9 cellular contexts compared by ENCODE assay signal in genomic region chr18:79952457-79952995, GRCh38. TPM values are rescaled to one million over a fixed set of nuclear protein-coding genes. Genes with fewer than 3 reads are reported as not detected.
DNase-seq lines count a peak whose midpoint lies in the region; ATAC-seq, FAIRE-seq and TF ChIP-seq lines count a peak whose summit lies in the region.
"Had no signal": no experiment of that assay in that cellular context is flagged by ENCODE, and none has a peak within 500 bp of the region (broad histone marks: within the 10 kb centered on the region; RNA-seq: fewer than 3 reads in every experiment).

No MANE protein-coding gene starts in this region.

- H3K27ac Mint-ChIP-seq in HFFc6 = no peak overlapping the region

- H3K9me3 ChIP-seq in GM12878 (replicated peaks; ENCODE audit: control insufficient read depth, insufficient read depth, low read length) = no peaks in the 10 kb centered on the region
- H3K9me3 ChIP-seq in subcutaneous abdominal adipose tissue (ENCODE audit: control insufficient read depth in 5 of 5, low read length in 5 of 5) = no peaks in the 10 kb centered on the region

- H3K27me3 Mint-ChIP-seq in HFFc6 (ENCODE audit: insufficient read depth) = no peaks in the 10 kb centered on the region; the same call in 1 of the 2 replicates

- H3K9ac ChIP-seq in GM12878 (ENCODE audit: control insufficient read depth, insufficient read depth, low read length) (no peak overlapping the region; the same call in 1 of the 2 replicates), subcutaneous abdominal adipose tissue (ENCODE audit: low read length in 5 of 5) (peak overlapping the region in 2 of 5 donors; percentile 48 to 64)

- H3K4me3 Mint-ChIP-seq in HFFc6 = peak overlapping the region; percentile 68; the same call in 1 of the 2 replicates

- H3K9me3 Mint-ChIP-seq in HFFc6 = no peaks in the 10 kb centered on the region

- intact Hi-C loops in GM12878 (cut with micrococcal nuclease; ENCODE audit: unreplicated experiment) = loop anchor here (5.0 kb wide), 1 partner anchor 35 kb away; the partner anchor contains the start of gene TXNL4A

- H2AFZ ChIP-seq in GM12878 (ENCODE audit: control insufficient read depth, low read depth, low read length) = peak overlapping the region; percentile 72; the same call in 1 of the 2 replicates

- no peak for TF ChIP-seq EP300 in GM12878 (IDR thresholded peaks at IDR 0.05; ENCODE audit: borderline replicate concordance in 1 of 2, control insufficient read depth in 1 of 2, low read depth in 2 of 2, low read length in 2 of 2)

- no peak for TF ChIP-seq RAD21 in GM12878 (IDR thresholded peaks at IDR 0.05; ENCODE audit: insufficient read depth, low read depth, low read length)

- WGBS in GM12878 (ENCODE audit: insufficient coverage, insufficient replicate concordance, low lambda C conversion rate, missing lambda C conversion rate) = 37% methylated on average over 10 of the region's 43 CpGs

- ATAC-seq in GM12878 = no peak
- no peak for ATAC-seq in HG03469 (IDR thresholded peaks at IDR 0.05; ENCODE audit: unreplicated experiment)

- peaks cover 29% of the 10 kb centered on the region for H3K79me2 ChIP-seq in GM12878 (ENCODE audit: control insufficient read depth, insufficient read depth, low read length)

- H3K36me3 ChIP-seq in GM12878 (ENCODE audit: control insufficient read depth in 2 of 2, insufficient read depth in 2 of 2, low read length in 1 of 2) (no peaks in the 10 kb centered on the region), kidney epithelial cell (ENCODE audit: control insufficient read depth, insufficient read depth, low read length) (no peaks in the 10 kb centered on the region), subcutaneous abdominal adipose tissue (ENCODE audit: control insufficient read depth in 5 of 5, insufficient read depth in 5 of 5, low read length in 5 of 5) (peaks cover 0 to 7% (median 4%) of the 10 kb centered on the region in 5 donors)

- no TSS peak for BruUV-seq in GM12878 (replicated peaks; lab: Mats Ljungman, UMichigan)

- CTCF ChIA-PET in GM12878 (lab: Yijun Ruan, JAX) = interaction anchor here (1.3 kb wide), 1 partner anchor 37 kb away, joined by 3 read pairs; no protein-coding TSS in a partner anchor

- H3K27ac ChIP-seq in GM12878 (ENCODE audit: control insufficient read depth, insufficient read depth) (no peak overlapping the region), subcutaneous abdominal adipose tissue (ENCODE audit: low read depth, low read length) (no peak overlapping the region)

- RAD21 ChIA-PET in GM12878 (lab: Charles Lee; ENCODE audit: unreplicated experiment) = no interaction called here

- no peak for TF ChIP-seq POLR2A in GM12878 (IDR thresholded peaks at IDR 0.05; ENCODE audit: low read depth, low read length)

- no peak for FAIRE-seq in GM12878 (lab: Jason Lieb, UNC)

- POLR2A ChIA-PET in GM12878 (lab: Charles Lee) = interaction anchor here (1.1 to 1.4 kb wide), 3 partner anchors 9 to 81 kb away, joined by 3 to 8 read pairs (median 5); partner anchors contain the start of gene RBFA

- H3K4me1 ChIP-seq in GM12878 (ENCODE audit: control insufficient read depth, insufficient read depth, low read length) (peaks cover 11% of the 10 kb centered on the region), subcutaneous abdominal adipose tissue (ENCODE audit: control insufficient read depth in 5 of 5, insufficient read depth in 5 of 5, low read length in 5 of 5) (peaks cover 10 to 39% (median 36%) of the 10 kb centered on the region in 5 donors)

- no peaks in the 10 kb centered on the region for H4K20me1 ChIP-seq in GM12878 (ENCODE audit: control insufficient read depth, insufficient read depth)

- peaks cover 5% of the 10 kb centered on the region; the same call in 1 of the 2 replicates for H3K36me3 Mint-ChIP-seq in HFFc6 (ENCODE audit: low read depth)

- no peaks in the 10 kb centered on the region for H3K27me3 ChIP-seq in GM12878 (replicated peaks in 1 of 2; ENCODE audit: control insufficient read depth in 2 of 2, insufficient read depth in 2 of 2, low read length in 1 of 2)
- H3K27me3 ChIP-seq in kidney epithelial cell (ENCODE audit: control insufficient read depth, insufficient read depth, low read length) = no peaks in the 10 kb centered on the region
- H3K27me3 ChIP-seq in subcutaneous abdominal adipose tissue (ENCODE audit: control insufficient read depth in 5 of 5, insufficient read depth in 4 of 5, low read length in 5 of 5) = no peaks in the 10 kb centered on the region

- no peak for DNase-seq in HFFc6
- no peak for DNase-seq in GM12878 (ENCODE audit: low read depth, low spot score)
- no peak for DNase-seq in kidney epithelial cell (ENCODE audit: low read depth)
- DNase-seq in NCI-H774 (lab: John Stamatoyannopoulos, UW) = no peak
- DNase-seq in T-helper 1 cell = no peak
- no peak for DNase-seq in NOMO-1 treated with dmso at 0.1 percent for 144 hours (lab: John Stamatoyannopoulos, UW; ENCODE audit: unreplicated experiment)
- DNase-seq: NCI-H2227 treated with DMSO at 0.1 percent for 48 hours had no signal

- peak overlapping the region; percentile 90 for H3K4me2 ChIP-seq in GM12878 (ENCODE audit: control insufficient read depth, insufficient read depth)

- H3K4me3 ChIP-seq in GM12878 (peak overlapping the region; percentile 84; the same call in 1 of the 2 replicates), kidney epithelial cell (ENCODE audit: low read depth, low read length) (peak overlapping the region; percentile 81), subcutaneous abdominal adipose tissue (ENCODE audit: low read depth in 1 of 5, low read length in 5 of 5) (peak overlapping the region in 3 of 5 donors; percentile 68 to 76 (median 69))

- in situ Hi-C loops in GM12878 (cut with MboI) = loop anchor here (10.0 kb wide), 1 partner anchor 558 kb away; the partner anchor contains the start of gene NFATC1

- peaks cover 13% of the 10 kb centered on the region for H3K4me1 Mint-ChIP-seq in HFFc6 (ENCODE audit: low read depth)

- SMC1A ChIA-PET in GM12878 (lab: Charles Lee; ENCODE audit: uncharacterized antibody, unreplicated experiment) = interaction anchor here (1.2 kb wide), 1 partner anchor 34 kb away, joined by 3 read pairs; no protein-coding TSS in a partner anchor

- TF ChIP-seq CTCF in HFFc6 (IDR thresholded peaks at IDR 0.05) (no peak), GM12878 (IDR thresholded peaks at IDR 0.05 in 2 of 3, conservative IDR thresholded peaks at IDR 0.05 in 1 of 3; ENCODE audit: control insufficient read depth in 2 of 3, extremely low read depth in 1 of 3, insufficient read depth in 1 of 3, low read depth in 3 of 3, low read length in 3 of 3) (no peak), kidney epithelial cell (IDR thresholded peaks at IDR 0.05; ENCODE audit: insufficient read depth, low read length, poor library complexity, severe bottlenecking) (no peak)

RNA-seq across cellular contexts. Expression of gene SLC66A2, which starts 1.1 kb away (rescaled TPM):
- total RNA-seq in HFFc6 (2021; fragmentation: NEBNext Ultra II Directional; extraction: Animal tissue kit (Norgen Biotek cat#: 25700)) = 10 to 100 TPM; 26.6 to 41.2 (median 29.9) TPM
- 51.8 and 53.7 TPM in 2 replicates for total RNA-seq in GM12878 (2013; cell fraction: nucleolus; rRNA removed)
- total RNA-seq in GM12878 (2014; rRNA removed) = 36.7 and 40.2 TPM in 2 replicates
- 12.3 TPM in 2 replicates for total RNA-seq in GM12878 (2014; rRNA removed; fragmentation: Illumina TruSeq; extraction: Trizol)
- 41.0 and 42.5 TPM in 2 replicates for total RNA-seq in GM12878 (2021)
- polyA plus RNA-seq in GM12878 (2011; ENCODE audit: low read depth) = 9.6 TPM
- 9.4 and 17.3 TPM in 2 replicates for polyA plus RNA-seq in GM12878 (2011; rRNA removed)
- 36.4 and 51.0 TPM in 2 replicates for polyA plus RNA-seq in GM12878 (2011; cell fraction: cytosol; rRNA removed)
- 60.7 and 67.9 TPM in 2 replicates for polyA plus RNA-seq in GM12878 (2011; cell fraction: nucleus; rRNA removed)
- 30.5 and 32.0 TPM in 2 replicates for polyA plus RNA-seq in GM12878 (2012)
- 1.2 and 5.9 TPM in 2 replicates for polyA plus RNA-seq in GM12878 (2014; fragmentation: Illumina TruSeq; extraction: Trizol)
- 1 to 10 TPM in 1 of 2 experiments, under 1 TPM in 1; 0.69 to 2.7 TPM for polyA plus RNA-seq in GM12878 (2014; fragmentation: Nextera tagmentation; extraction: Ambion mirVana)
- polyA plus RNA-seq in GM12878 (2014; rRNA removed) = 42.5 and 44.3 TPM in 2 replicates
- 10 to 100 TPM in 1 of 2 experiments, 1 to 10 TPM in 1; 3.6 to 23.1 TPM for polyA plus RNA-seq in GM12878 (2016; fragmentation: Nextera tagmentation; extraction: Ambion mirVana)
- 16.0 and 36.0 TPM in 2 replicates for polyA minus RNA-seq in GM12878 (2011; rRNA and poly(A)+ RNA removed)
- 8.4 and 17.6 TPM in 2 replicates for polyA minus RNA-seq in GM12878 (2011; cell fraction: cytosol; rRNA and poly(A)+ RNA removed)
- polyA minus RNA-seq in GM12878 (2011; cell fraction: nucleus; rRNA and poly(A)+ RNA removed) = 17.9 and 22.3 TPM in 2 replicates
- total RNA-seq in kidney epithelial cell = 30.5 and 36.3 TPM in 2 replicates

RNA-seq across cellular contexts. Expression of gene HSBP1L1, which starts 11.9 kb away (rescaled TPM):
- 10 to 100 TPM; 20.7 to 25.6 (median 21.6) TPM for total RNA-seq in HFFc6 (2021; fragmentation: NEBNext Ultra II Directional; extraction: Animal tissue kit (Norgen Biotek cat#: 25700))
- 1.6 TPM in 1 of 2 replicates, not detected in the other for total RNA-seq in GM12878 (2013; cell fraction: nucleolus; rRNA removed)
- total RNA-seq in GM12878 (2014; rRNA removed) (10.1 and 12.8 TPM in 2 replicates), GM12878 (2014; rRNA removed; fragmentation: Illumina TruSeq; extraction: Trizol) (6.7 TPM in 2 replicates), GM12878 (2021) (4.9 and 5.7 TPM in 2 replicates), kidney epithelial cell (26.4 and 29.3 TPM in 2 replicates)
- 16.2 TPM for polyA plus RNA-seq in GM12878 (2011; ENCODE audit: low read depth)
- polyA plus RNA-seq in GM12878 (2011; rRNA removed) (0.14 TPM in 1 of 2 replicates, not detected in the other), GM12878 (2014; fragmentation: Illumina TruSeq; extraction: Trizol) (7.0 and 7.7 TPM in 2 replicates), GM12878 (2014; fragmentation: Nextera tagmentation; extraction: Ambion mirVana) (1 to 10 TPM in 1 of 2 experiments, under 1 TPM in 1; 0.97 to 2.1 TPM), GM12878 (2014; rRNA removed) (13.4 and 14.0 TPM in 2 replicates), GM12878 (2016; fragmentation: Nextera tagmentation; extraction: Ambion mirVana) (1 to 10 TPM; 6.9 to 9.1 TPM)
- 0.12 and 0.20 TPM in 2 replicates for polyA plus RNA-seq in GM12878 (2011; cell fraction: cytosol; rRNA removed)
- polyA plus RNA-seq in GM12878 (2011; cell fraction: nucleus; rRNA removed) = 0.10 and 0.13 TPM in 2 replicates
- 16.8 and 20.4 TPM in 2 replicates for polyA plus RNA-seq in GM12878 (2012)
- not detected in 2 replicates for polyA minus RNA-seq in GM12878 (2011; rRNA and poly(A)+ RNA removed)
- not detected in 2 replicates for polyA minus RNA-seq in GM12878 (2011; cell fraction: cytosol; rRNA and poly(A)+ RNA removed)
- polyA minus RNA-seq in GM12878 (2011; cell fraction: nucleus; rRNA and poly(A)+ RNA removed) = 0.60 TPM in 1 of 2 replicates, not detected in the other

RNA-seq across cellular contexts. Expression of gene TXNL4A, which starts 35.8 kb away (rescaled TPM):
- 100 to 1,000 TPM; 168 to 187 (median 174) TPM for total RNA-seq in HFFc6 (2021; fragmentation: NEBNext Ultra II Directional; extraction: Animal tissue kit (Norgen Biotek cat#: 25700))
- 27.3 and 27.9 TPM in 2 replicates for total RNA-seq in GM12878 (2013; cell fraction: nucleolus; rRNA removed)
- total RNA-seq in GM12878 (2014; rRNA removed) (84.5 and 91.4 TPM in 2 replicates), GM12878 (2014; rRNA removed; fragmentation: Illumina TruSeq; extraction: Trizol) (111 and 122 TPM in 2 replicates), GM12878 (2021) (178 and 181 TPM in 2 replicates), kidney epithelial cell (75.4 and 79.6 TPM in 2 replicates)
- 87.5 TPM for polyA plus RNA-seq in GM12878 (2011; ENCODE audit: low read depth)
- polyA plus RNA-seq in GM12878 (2011; rRNA removed) (172 and 173 TPM in 2 replicates), GM12878 (2014; fragmentation: Illumina TruSeq; extraction: Trizol) (18.0 and 62.9 TPM in 2 replicates), GM12878 (2014; fragmentation: Nextera tagmentation; extraction: Ambion mirVana) (100 to 1,000 TPM in 1 of 2 experiments, 10 to 100 TPM in 1; 38.4 to 132 TPM), GM12878 (2014; rRNA removed) (125 and 127 TPM in 2 replicates), GM12878 (2016; fragmentation: Nextera tagmentation; extraction: Ambion mirVana) (100 to 1,000 TPM; 307 to 329 TPM)
- 148 and 157 TPM in 2 replicates for polyA plus RNA-seq in GM12878 (2011; cell fraction: cytosol; rRNA removed)
- polyA plus RNA-seq in GM12878 (2011; cell fraction: nucleus; rRNA removed) = 64.9 and 77.2 TPM in 2 replicates
- 106 and 119 TPM in 2 replicates for polyA plus RNA-seq in GM12878 (2012)
- polyA minus RNA-seq in GM12878 (2011; rRNA and poly(A)+ RNA removed) = 45.5 and 46.6 TPM in 2 replicates
- polyA minus RNA-seq in GM12878 (2011; cell fraction: cytosol; rRNA and poly(A)+ RNA removed) = 39.2 and 40.8 TPM in 2 replicates
- polyA minus RNA-seq in GM12878 (2011; cell fraction: nucleus; rRNA and poly(A)+ RNA removed) = 9.4 and 17.8 TPM in 2 replicates
